13 cellular contexts compared by ENCODE assay signal in genomic region chr22:32518848-32519247, GRCh38. TPM values are rescaled to one million over a fixed set of nuclear protein-coding genes. Genes with fewer than 3 reads are reported as not detected.
DNase-seq lines count a peak whose midpoint lies in the region; ATAC-seq and TF ChIP-seq lines count a peak whose summit lies in the region.
"Had no signal": no experiment of that assay in that cellular context is flagged by ENCODE, and none has a peak within 500 bp of the region (broad histone marks: within the 10 kb centered on the region; RNA-seq: fewer than 3 reads in every experiment).

No MANE protein-coding gene starts in this region.

- H3K27me3 ChIP-seq in H9 (ENCODE audit: insufficient read depth, low read length): no peaks in the 10 kb centered on the region

- peaks cover 18 to 56% (median 54%) of the 10 kb centered on the region in 3 experiments for H3K36me3 Mint-ChIP-seq in H9 (ENCODE audit: insufficient read depth in 1 of 3, low read depth in 3 of 3)

- no peak overlapping the region for H3K23ac ChIP-seq in H9 (ENCODE audit: insufficient read length, low read depth, low read length)

- H3K9me3 ChIP-seq in H9 (ENCODE audit: control insufficient read depth, low read depth, low read length): no peaks in the 10 kb centered on the region

- no peak overlapping the region for H3K4me3 Mint-ChIP-seq in H9
- H3K4me3 Mint-ChIP-seq: naive thymus-derived CD8-positive, alpha-beta T cell; stimulated activated naive B cell treated with anti-CD40 and anti-IgM and Interleukin-4, amounts not matched to agents 10 μg/mL and 1 μg/mL and 100 μg/mL, for 72 hours had no signal

- H2BK20ac ChIP-seq in H9 (ENCODE audit: low read depth, low read length, poor library complexity, severe bottlenecking): no peak overlapping the region

- H3K79me1 ChIP-seq in H9 (ENCODE audit: insufficient read depth, low read depth, low read length, poor library complexity, severe bottlenecking): no peaks in the 10 kb centered on the region

- no peaks in the 10 kb centered on the region for H3K79me2 ChIP-seq in H9 (ENCODE audit: insufficient read depth, low read length)

- H4K8ac ChIP-seq in H9 (replicated peaks; ENCODE audit: insufficient read length, low read depth, low read length): no peak overlapping the region

- no peak overlapping the region for H3T11ph ChIP-seq in H9 (ENCODE audit: low read length)

- no peak overlapping the region for H3K14ac ChIP-seq in H9 (ENCODE audit: insufficient read depth, low read length)

- H4K91ac ChIP-seq in H9 (ENCODE audit: insufficient read length, low read depth, low read length): no peak overlapping the region

- H3K23me2 ChIP-seq in H9 (ENCODE audit: insufficient read length, low read depth, low read length, poor library complexity, severe bottlenecking): no peaks in the 10 kb centered on the region

- H2BK5ac ChIP-seq in H9 (ENCODE audit: insufficient read length, low read length): no peak overlapping the region

- no peak overlapping the region for H3K27ac ChIP-seq in H9 (ENCODE audit: insufficient read length, low read depth, low read length)

- H2BK12ac ChIP-seq in H9 (ENCODE audit: insufficient read length, low read depth, low read length): no peak overlapping the region

- no peak overlapping the region for H3K9ac ChIP-seq in H9 (ENCODE audit: extremely low read depth, insufficient read length, low read length)

- no peak overlapping the region for H3K56ac ChIP-seq in H9 (ENCODE audit: insufficient read length, low read depth, low read length)

- no CpG with 5 or more reads among the region's 5 CpGs for WGBS in H9 (ENCODE audit: extremely low coverage, insufficient read length, low lambda C conversion rate)

- H2BK15ac ChIP-seq in H9 (ENCODE audit: low read depth, low read length): no peak overlapping the region

- H3K4me1 ChIP-seq in H9 (ENCODE audit: insufficient read depth, low read length): no peaks in the 10 kb centered on the region

- TF ChIP-seq CTCF in H9 (conservative IDR thresholded peaks at IDR 0.05): peak; percentile 58; the same call in 2 of the 3 replicates

- no peak overlapping the region for H3K18ac ChIP-seq in H9 (ENCODE audit: insufficient read length, low read depth, low read length)

- H3K4ac ChIP-seq in H9 (ENCODE audit: low read depth, low read length): no peak overlapping the region

- no peak overlapping the region for H2BK120ac ChIP-seq in H9 (ENCODE audit: low read depth, low read length, poor library complexity, severe bottlenecking)

- no peak overlapping the region for H3K27ac Mint-ChIP-seq in H9
- H3K27ac Mint-ChIP-seq: naive thymus-derived CD8-positive, alpha-beta T cell; stimulated activated naive B cell treated with anti-CD40 and anti-IgM and Interleukin-4, amounts not matched to agents 10 μg/mL and 1 μg/mL and 100 μg/mL, for 72 hours had no signal

- H3K4me1 Mint-ChIP-seq in H9: peaks cover 0 to 2% of the 10 kb centered on the region in 2 experiments; a peak in 2 of 4 replicates
- H3K4me1 Mint-ChIP-seq: stimulated activated naive B cell treated with anti-CD40 and anti-IgM and Interleukin-4, amounts not matched to agents 10 μg/mL and 1 μg/mL and 100 μg/mL, for 72 hours had no signal

- peaks cover 3 to 12% of the 10 kb centered on the region in 2 experiments; a peak in 2 of 5 replicates for H3K9me3 Mint-ChIP-seq in H9

- ATAC-seq in left lobe of liver (peak; percentile 39), HG03342 (IDR thresholded peaks at IDR 0.05; ENCODE audit: unreplicated experiment) (no peak)
- ATAC-seq: naive thymus-derived CD8-positive, alpha-beta T cell; stimulated activated naive B cell treated with anti-CD40 and anti-IgM and Interleukin-4, amounts not matched to agents 10 μg/mL and 1 μg/mL and 100 μg/mL, for 72 hours had no signal

- no peaks in the 10 kb centered on the region for H4K20me1 ChIP-seq in H9 (ENCODE audit: control insufficient read depth, insufficient read depth, insufficient read length)

- DNase-seq in NCI-H2171 treated with DMSO at 0.1 percent for 48 hours (lab: John Stamatoyannopoulos, UW): peak; percentile 30
- no peak for DNase-seq in NCI-H2171 (lab: John Stamatoyannopoulos, UW)
- no peak for DNase-seq in H9
- DNase-seq in SK-MEL-5 (ENCODE audit: low read depth, low spot score): peak; percentile 58
- DNase-seq in left lobe of liver (ENCODE audit: low spot score): no peak
- DNase-seq in stimulated activated CD8-positive, alpha-beta memory T cell treated with anti-CD3 and anti-CD28 coated beads, Interleukin-4, amount 100 ng/mL, for 48 hours: no peak
- DNase-seq in NCI-H1417 treated with DMSO at 0.1 percent for 48 hours (lab: John Stamatoyannopoulos, UW): no peak
- DNase-seq: activated CD4-positive, CD25-positive, alpha-beta regulatory T cell; AML-193; naive thymus-derived CD8-positive, alpha-beta T cell; stimulated activated CD4-positive, alpha-beta T cell treated with anti-CD3 and anti-CD28 coated beads, Interleukin-15, amount 100 ng/mL, for 24 hours; stimulated activated naive B cell treated with anti-CD40 and anti-IgM and Interleukin-4, amounts not matched to agents 10 μg/mL and 1 μg/mL and 100 μg/mL, for 72 hours had no signal

- H3K4me2 ChIP-seq in H9 (ENCODE audit: insufficient read depth, insufficient read length, low read length): no peak overlapping the region

- H3K27me3 Mint-ChIP-seq in H9 (ENCODE audit: low read depth): no peaks in the 10 kb centered on the region
- H3K27me3 Mint-ChIP-seq: naive thymus-derived CD8-positive, alpha-beta T cell had no signal

- H2AFZ ChIP-seq in H9 (ENCODE audit: low read length): no peak overlapping the region

- H2AK5ac ChIP-seq in H9 (ENCODE audit: insufficient read length, low read length): no peak overlapping the region

- in situ Hi-C loops in SK-MEL-5 (cut with HindIII; ENCODE audit: low pct_unique_long_range_greater_than_20kb, low sequenced_read_pairs): no loop called here

- H4K5ac ChIP-seq in H9 (ENCODE audit: insufficient read length, low read depth, low read length): no peak overlapping the region

RNA-seq across cellular contexts. Expression of gene FBXO7, which starts 44.2 kb away (rescaled TPM):
- total RNA-seq in H9 (2021) (45.8 and 47.8 TPM in 2 replicates), left lobe of liver (53.2 TPM)
- 387 and 400 TPM in 2 replicates for total RNA-seq in SK-MEL-5 (2014; rRNA removed; shearing (Covaris generic))
- polyA plus RNA-seq in SK-MEL-5 (2015; cell fraction: cytosol; rRNA removed): 260 and 275 TPM in 2 replicates
- 148 and 174 TPM in 2 replicates for polyA plus RNA-seq in SK-MEL-5 (2015; cell fraction: nucleus; rRNA removed)

RNA-seq across cellular contexts. Expression of gene BPIFC, which starts 54.6 kb away (rescaled TPM):
- not detected in 2 replicates for total RNA-seq in H9 (2021)
- not detected in 2 replicates for total RNA-seq in SK-MEL-5 (2014; rRNA removed; shearing (Covaris generic))
- 0.05 and 0.08 TPM in 2 replicates for polyA plus RNA-seq in SK-MEL-5 (2015; cell fraction: cytosol; rRNA removed)
- not detected in 2 replicates for polyA plus RNA-seq in SK-MEL-5 (2015; cell fraction: nucleus; rRNA removed)
- not detected for total RNA-seq in left lobe of liver
- total RNA-seq: naive thymus-derived CD8-positive, alpha-beta T cell had no signal
- polyA plus RNA-seq: naive thymus-derived CD8-positive, alpha-beta T cell had no signal

Comparison
In these comparisons a context has a peak if more than half of its experiments do, and no peak if none do; other contexts are left out.
1. DNase-seq: peak in NCI-H2171 treated with DMSO at 0.1 percent for 48 hours (single experiment) and SK-MEL-5 (single experiment); none in NCI-H2171 (single experiment), H9 (single experiment), left lobe of liver (single experiment), stimulated activated CD8-positive, alpha-beta memory T cell treated with anti-CD3 and anti-CD28 coated beads, Interleukin-4, amount 100 ng/mL, for 48 hours (single experiment) and NCI-H1417 treated with DMSO at 0.1 percent for 48 hours (single experiment).